Comparison of ENCODE assay signal across 35 cellular contexts in the genomic region with DNA sequence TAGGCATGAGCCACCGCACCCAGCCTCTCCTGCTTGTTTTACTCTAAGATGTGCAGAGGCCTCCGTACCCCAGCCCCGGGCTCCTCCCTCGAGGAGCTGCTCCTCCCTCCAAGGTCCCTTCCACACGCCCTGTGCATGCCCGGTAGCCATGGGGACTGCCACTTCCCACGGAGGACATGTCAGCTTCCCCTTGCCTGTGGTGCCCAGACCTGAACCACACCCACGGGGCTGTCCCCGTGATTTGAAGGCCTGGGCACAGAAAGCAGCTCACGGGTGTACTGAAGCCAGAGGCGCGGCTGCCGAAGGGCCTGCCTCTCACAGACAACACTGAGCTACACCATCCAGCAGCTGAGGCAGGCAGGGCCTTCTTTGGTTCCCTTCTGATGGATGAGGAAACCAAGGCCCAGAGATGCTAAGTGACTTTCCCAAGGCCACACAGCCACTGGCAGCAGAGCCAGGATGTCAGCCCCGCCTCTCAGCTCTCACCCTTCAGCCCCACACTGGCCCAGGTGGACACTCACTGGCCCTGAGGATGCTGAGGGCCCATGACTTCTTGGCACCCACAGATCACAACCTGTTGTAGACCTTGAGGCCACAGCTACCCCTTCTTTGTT. TPM values are rescaled to one million over a fixed set of nuclear protein-coding genes. Genes with fewer than 3 reads are reported as not detected.
"Had no signal": no experiment of that assay in that cellular context is flagged by ENCODE, and none has a peak within 500 bp of the region (broad histone marks: within the 10 kb centered on the region; RNA-seq: fewer than 3 reads in every experiment).

No MANE protein-coding gene starts in this region.

- H3K4me1 Mint-ChIP-seq: activated T-helper 17 cell treated with anti-CD3 and anti-CD28 coated beads, Interleukin-2, amount 50 U/mL, for 72 hours had no signal

- H3K9me3 Mint-ChIP-seq: activated CD8-positive, alpha-beta T cell treated with anti-CD3 and anti-CD28 coated beads for 36 hours; activated T-cell treated with anti-CD3 and anti-CD28 coated beads, Interleukin-2, amount 50 U/mL, for 4 hours; activated T-helper 17 cell treated with anti-CD3 and anti-CD28 coated beads, Interleukin-2, amount 50 U/mL, for 72 hours; central memory CD8-positive, alpha-beta T cell; dendritic cell treated with granulocyte-macrophage colony-stimulating factor and Interleukin-4, amounts not matched to agents 40 ng/mL and 50 ng/mL, for 4 days; endodermal cell; T-helper 2 cell treated with Interferon-gamma antibody and Interleukin-4, amounts not matched to agents 5 μg/mL and 100 μg/mL, for 36 hours had no signal

- H3K27me3 ChIP-seq: gastrocnemius medialis had no signal

- H3K4me1 ChIP-seq: foreskin keratinocyte had no signal

- H3K27ac ChIP-seq: brain microvascular endothelial cell, coronary artery, dorsolateral prefrontal cortex, esophagus muscularis mucosa, foreskin keratinocyte, gastrocnemius medialis had no signal

- H3K36me3 ChIP-seq: brain microvascular endothelial cell, esophagus muscularis mucosa, gastrocnemius medialis had no signal

- H3K4me3 ChIP-seq: coronary artery, dorsolateral prefrontal cortex, esophagus muscularis mucosa, gastrocnemius medialis had no signal

- DNase-seq: activated CD4-positive, alpha-beta T cell treated with anti-CD3 and anti-CD28 coated beads for 36 hours; activated CD4-positive, alpha-beta T cell treated with anti-CD3 and anti-CD28 coated beads, Interleukin-2, amount 50 U/mL, for 1 hour; activated CD4-positive, alpha-beta T cell treated with anti-CD3 and anti-CD28 coated beads, Interleukin-2, amount 50 U/mL, for 48 hours; activated CD4-positive, CD25-positive, alpha-beta regulatory T cell; activated CD4-positive, CD25-positive, alpha-beta regulatory T cell treated with anti-CD3 and anti-CD28 coated beads, Interleukin-2, amount 50 U/mL, for 72 hours; activated CD8-positive, alpha-beta memory T cell treated with anti-CD3 and anti-CD28 coated beads for 24 hours; activated CD8-positive, alpha-beta T cell treated with anti-CD3 and anti-CD28 coated beads for 36 hours; activated effector memory CD4-positive, alpha-beta T cell treated with Interleukin-2 at 50 U/mL for 16 hours; activated gamma-delta T cell treated with Interleukin-2 at 50 U/mL for 16 hours; activated naive CD4-positive, alpha-beta T cell treated with anti-CD3 and anti-CD28 coated beads, Interleukin-2, amount 50 U/mL, for 16 hours; activated naive CD4-positive, alpha-beta T cell treated with Interleukin-2 at 50 U/mL for 16 hours; activated T-cell treated with anti-CD3 and anti-CD28 coated beads, Interleukin-2, amount 50 U/mL, for 4 hours; amniotic stem cell; anterior cingulate cortex; brain microvascular endothelial cell; dorsolateral prefrontal cortex; effector memory CD4-positive, alpha-beta T cell; endodermal cell; foreskin keratinocyte; gastrocnemius medialis; glutamatergic neuron; T-helper 1 cell; T-helper 17 cell had no signal

- H3K27ac Mint-ChIP-seq: activated CD4-positive, alpha-beta T cell treated with anti-CD3 and anti-CD28 coated beads for 36 hours; activated CD8-positive, alpha-beta T cell treated with anti-CD3 and anti-CD28 coated beads for 36 hours; activated naive CD8-positive, alpha-beta T cell; activated T-helper 17 cell treated with anti-CD3 and anti-CD28 coated beads, Interleukin-2, amount 50 U/mL, for 72 hours; dendritic cell treated with granulocyte-macrophage colony-stimulating factor and Interleukin-4, amounts not matched to agents 40 ng/mL and 50 ng/mL, for 4 days; endodermal cell; T-helper 17 cell; T-helper 2 cell treated with Interferon-gamma antibody and Interleukin-4, amounts not matched to agents 5 μg/mL and 100 μg/mL, for 36 hours had no signal

- H3K4me3 Mint-ChIP-seq: activated CD4-positive, alpha-beta T cell treated with anti-CD3 and anti-CD28 coated beads for 36 hours; activated CD8-positive, alpha-beta T cell treated with anti-CD3 and anti-CD28 coated beads for 36 hours; activated naive CD8-positive, alpha-beta T cell; activated T-cell treated with anti-CD3 and anti-CD28 coated beads, Interleukin-2, amount 50 U/mL, for 4 hours; activated T-helper 17 cell treated with anti-CD3 and anti-CD28 coated beads, Interleukin-2, amount 50 U/mL, for 72 hours; central memory CD8-positive, alpha-beta T cell; dendritic cell treated with granulocyte-macrophage colony-stimulating factor and Interleukin-4, amounts not matched to agents 40 ng/mL and 50 ng/mL, for 4 days; endodermal cell; T-helper 17 cell; T-helper 2 cell treated with Interferon-gamma antibody and Interleukin-4, amounts not matched to agents 5 μg/mL and 100 μg/mL, for 36 hours had no signal

- H3K9me3 ChIP-seq: esophagus muscularis mucosa, gastrocnemius medialis had no signal

- H3K36me3 Mint-ChIP-seq: activated naive CD8-positive, alpha-beta T cell had no signal

RNA-seq across cellular contexts. Expression of a gene that starts 7.3 kb away (rescaled TPM):
- total RNA-seq: activated CD4-positive, alpha-beta T cell treated with anti-CD3 and anti-CD28 coated beads for 36 hours; activated CD8-positive, alpha-beta T cell treated with anti-CD3 and anti-CD28 coated beads for 36 hours; activated T-cell treated with anti-CD3 and anti-CD28 coated beads, Interleukin-2, amount 50 U/mL, for 4 hours; activated T-helper 17 cell treated with anti-CD3 and anti-CD28 coated beads, Interleukin-2, amount 50 U/mL, for 72 hours; astrocyte; bronchial epithelial cell; cardiac septum; cerebellum; dorsolateral prefrontal cortex; endodermal cell; epithelial cell of proximal tubule; esophagus muscularis mucosa; foreskin keratinocyte; gastrocnemius medialis; T-helper 17 cell had no signal
- polyA plus RNA-seq: foreskin keratinocyte had no signal

RNA-seq across cellular contexts. Expression of a gene that starts 17.9 kb away (rescaled TPM):
- total RNA-seq: activated CD4-positive, alpha-beta T cell treated with anti-CD3 and anti-CD28 coated beads for 36 hours; activated CD8-positive, alpha-beta T cell treated with anti-CD3 and anti-CD28 coated beads for 36 hours; activated T-cell treated with anti-CD3 and anti-CD28 coated beads, Interleukin-2, amount 50 U/mL, for 4 hours; activated T-helper 17 cell treated with anti-CD3 and anti-CD28 coated beads, Interleukin-2, amount 50 U/mL, for 72 hours; astrocyte; cardiac septum; endodermal cell; gastrocnemius medialis; T-helper 17 cell had no signal
